In genomic region chr15:66765478-66766281, GRCh38 we compare ENCODE assay signal across 1 cellular context.
TF ChIP-seq lines count a peak whose summit lies in the region.

No MANE protein-coding gene starts in this region.

TF ChIP-seq in HepG2, 621 proteins besides CTCF, POLR2A, EP300 and RAD21 (continued from another document and continues in another):
- no peak for TF ChIP-seq ZNF883 (CRISPR knock-in tag; IDR thresholded peaks at IDR 0.05; ENCODE audit: not compliant biosample characterization)
- 0 out of 2 replicates have a peak, but pooled peaks have one; percentile 16 for TF ChIP-seq THAP11 (CRISPR knock-in tag; IDR thresholded peaks at IDR 0.05)
- TF ChIP-seq ZKSCAN5 (CRISPR knock-in tag; IDR thresholded peaks at IDR 0.05): no peak
- TF ChIP-seq ELF3 (CRISPR knock-in tag; IDR thresholded peaks at IDR 0.05): peak; percentile 95
- TF ChIP-seq MTF2 (CRISPR knock-in tag; IDR thresholded peaks at IDR 0.05; ENCODE audit: borderline replicate concordance): no peak
- no peak for TF ChIP-seq ATF5 (CRISPR knock-in tag; IDR thresholded peaks at IDR 0.05; ENCODE audit: low read depth)
- TF ChIP-seq CENPX (CRISPR knock-in tag; IDR thresholded peaks at IDR 0.05): no peak
- peak; percentile 73 for TF ChIP-seq HNF1A (IDR thresholded peaks at IDR 0.05; ENCODE audit: low read depth)
- TF ChIP-seq HNF1A (CRISPR knock-in tag; IDR thresholded peaks at IDR 0.05; ENCODE audit: borderline replicate concordance): peak; percentile 81
- TF ChIP-seq PATZ1 (CRISPR knock-in tag; IDR thresholded peaks at IDR 0.05): 0 out of 2 replicates have a peak, but pooled peaks have one; percentile 19
- peak; percentile 25; the same call in 1 of the 2 replicates for TF ChIP-seq CEBPG (CRISPR knock-in tag; IDR thresholded peaks at IDR 0.05)
- TF ChIP-seq ARID3A (IDR thresholded peaks at IDR 0.05; ENCODE audit: low read depth, low read length): peak; percentile 87
- TF ChIP-seq FOSL2 (CRISPR knock-in tag; IDR thresholded peaks at IDR 0.05): peak; percentile 30; the same call in 1 of the 2 replicates
- no peak for TF ChIP-seq ZMAT3 (CRISPR knock-in tag; conservative IDR thresholded peaks at IDR 0.05)
- no peak for TF ChIP-seq SIN3A (IDR thresholded peaks at IDR 0.05; ENCODE audit: borderline replicate concordance, low read depth, low read length)
- peak; percentile 53; the same call in 1 of the 2 replicates for TF ChIP-seq GATAD2A (CRISPR knock-in tag; IDR thresholded peaks at IDR 0.05)
- TF ChIP-seq MIER3 (CRISPR knock-in tag; IDR thresholded peaks at IDR 0.05; ENCODE audit: borderline replicate concordance): no peak
- no peak for TF ChIP-seq GMEB1 (CRISPR knock-in tag; IDR thresholded peaks at IDR 0.05; ENCODE audit: borderline replicate concordance)
- no peak for TF ChIP-seq MXD3 (CRISPR knock-in tag; IDR thresholded peaks at IDR 0.05)
- TF ChIP-seq ZBTB40 (IDR thresholded peaks at IDR 0.05): no peak
- no peak for TF ChIP-seq ZBTB40 (CRISPR knock-in tag; IDR thresholded peaks at IDR 0.05)
- TF ChIP-seq ZNF276 (CRISPR knock-in tag; IDR thresholded peaks at IDR 0.05; ENCODE audit: low read depth): no peak
- peak; percentile 46 for TF ChIP-seq ZNF687 (CRISPR knock-in tag; IDR thresholded peaks at IDR 0.05)
- peak; percentile 44; the same call in 1 of the 2 replicates for TF ChIP-seq SOX5 (CRISPR knock-in tag; IDR thresholded peaks at IDR 0.05; ENCODE audit: borderline replicate concordance)
- no peak for TF ChIP-seq POLR2AphosphoS2 (IDR thresholded peaks at IDR 0.05; ENCODE audit: low read depth, low read length)
